ENCODE assay signal across 8 cellular contexts in genomic region chr21:39347537-39347936, GRCh38. TPM values are rescaled to one million over a fixed set of nuclear protein-coding genes. Genes with fewer than 3 reads are reported as not detected.
DNase-seq lines count a peak whose midpoint lies in the region; ATAC-seq and TF ChIP-seq lines count a peak whose summit lies in the region.

No MANE protein-coding gene starts in this region.

- no peak overlapping the region for H2AFZ ChIP-seq in neural cell (ENCODE audit: low read depth, low read length)

- 6 to 8% methylated on average over 10 of the region's 10 CpGs for WGBS in ectodermal cell, 2 experiments

- H3K27me3 ChIP-seq in CD4-positive, alpha-beta memory T cell (ENCODE audit: insufficient read depth, low read length): no peaks in the 10 kb centered on the region
- H3K27me3 ChIP-seq in ectodermal cell (ENCODE audit: control insufficient read depth, insufficient read depth, low read length, poor library complexity, severe bottlenecking) (no peaks in the 10 kb centered on the region), neural cell (ENCODE audit: insufficient read depth, low read depth, low read length) (no peaks in the 10 kb centered on the region)

- TF ChIP-seq EP300 in neural cell (conservative IDR thresholded peaks at IDR 0.05; ENCODE audit: poor library complexity, severe bottlenecking): no peak

- H4K20me1 ChIP-seq in neural cell (ENCODE audit: insufficient read depth): peaks cover 17% of the 10 kb centered on the region

- no peak for TF ChIP-seq RAD21 in neural cell (conservative IDR thresholded peaks at IDR 0.05)

- peak overlapping the region; percentile 90 to 94 (median 92) for H3K4me3 Mint-ChIP-seq in CD4-positive, alpha-beta memory T cell

- no peaks in the 10 kb centered on the region for H3K9me3 ChIP-seq in CD4-positive, alpha-beta memory T cell (ENCODE audit: control insufficient read depth in 1 of 2, low read length in 2 of 2)
- H3K9me3 ChIP-seq in ectodermal cell (ENCODE audit: control insufficient read depth, low read length) (no peaks in the 10 kb centered on the region), neural cell (ENCODE audit: low read length) (no peaks in the 10 kb centered on the region)

- peaks cover 30 to 43% of the 10 kb centered on the region in 2 donors for H3K36me3 Mint-ChIP-seq in CD4-positive, alpha-beta memory T cell

- no peaks in the 10 kb centered on the region for H3K9me3 Mint-ChIP-seq in CD4-positive, alpha-beta memory T cell

- CTCF ChIA-PET in CD4-positive, alpha-beta memory T cell (lab: Charles Lee; ENCODE audit: partially characterized antibody): interaction anchor here (1.0 to 3.9 kb wide), 3 partner anchors 34 to 44 kb away, joined by 4 to 14 read pairs (median 10); partner anchors contain the start of gene BRWD1

- H3K4me2 ChIP-seq in neural cell (ENCODE audit: low read length): peak overlapping the region; percentile 89

- peak overlapping the region; percentile 97 for H3K9ac ChIP-seq in neural cell (ENCODE audit: low read length)

- H3K4me1 Mint-ChIP-seq in CD4-positive, alpha-beta memory T cell: peaks cover 27 to 52% (median 37%) of the 10 kb centered on the region in 4 donors

- peak overlapping the region; percentile 89 to 98 (median 91) for H3K27ac Mint-ChIP-seq in CD4-positive, alpha-beta memory T cell

- peak overlapping the region; percentile 76 to 87 for H3K4me3 ChIP-seq in CD4-positive, alpha-beta memory T cell (ENCODE audit: low read length in 2 of 2)
- H3K4me3 ChIP-seq in ectodermal cell (ENCODE audit: insufficient read depth, low read depth, low read length) (peak overlapping the region; percentile 98), neural cell (ENCODE audit: low read length) (peak overlapping the region; percentile 87)

- H3F3A ChIP-seq in neural cell (ENCODE audit: insufficient read depth, low read length, poor library complexity, severe bottlenecking): peaks cover 2% of the 10 kb centered on the region

- H3K4me1 ChIP-seq in CD4-positive, alpha-beta memory T cell (ENCODE audit: insufficient read depth, low read length): peaks cover 47% of the 10 kb centered on the region
- H3K4me1 ChIP-seq in ectodermal cell (ENCODE audit: control insufficient read depth, insufficient read depth, low read length): peaks cover 20% of the 10 kb centered on the region

- no peak for TF ChIP-seq CTCF in neural cell (IDR thresholded peaks at IDR 0.05; ENCODE audit: poor library complexity, severe bottlenecking)

- intact Hi-C loops in CD4-positive, alpha-beta memory T cell (cut with micrococcal nuclease): no loop called here

- H3K27ac ChIP-seq in CD4-positive, alpha-beta memory T cell (ENCODE audit: low read depth, low read length): peak overlapping the region; percentile 90
- H3K27ac ChIP-seq in ectodermal cell (ENCODE audit: insufficient read depth, low read depth, low read length, poor library complexity, severe bottlenecking) (peak overlapping the region; percentile 95), neural cell (ENCODE audit: low read length) (peak overlapping the region; percentile 98)

- POLR2A ChIA-PET in CD4-positive, alpha-beta memory T cell (lab: Charles Lee; ENCODE audit: partially characterized antibody): interaction anchor here (1.0 to 6.6 kb wide), 9 partner anchors 9 to 166 kb away, joined by 3 to 197 read pairs (median 14); partner anchors contain the start of genes BRWD1 and PSMG1

- peaks cover 49% of the 10 kb centered on the region for H3K79me2 ChIP-seq in neural cell (replicated peaks; ENCODE audit: insufficient read depth, low read length)

- H3K27me3 Mint-ChIP-seq in CD4-positive, alpha-beta memory T cell: no peaks in the 10 kb centered on the region

- ATAC-seq in HG03354 (IDR thresholded peaks at IDR 0.05; ENCODE audit: poor library complexity, severe bottlenecking, unreplicated experiment): no peak

- H3K9me2 ChIP-seq in neural cell (ENCODE audit: insufficient read depth, low read length): no peaks in the 10 kb centered on the region

- DNase-seq in CD4-positive, alpha-beta memory T cell: no peak
- peak; percentile 37 for DNase-seq in NCI-H69 (lab: John Stamatoyannopoulos, UW)
- no peak for DNase-seq in activated effector memory CD4-positive, alpha-beta T cell treated with Interleukin-2 at 50 U/mL for 16 hours
- DNase-seq in NCI-H526 treated with DMSO at 0.1 percent for 48 hours (lab: John Stamatoyannopoulos, UW): no peak
- DNase-seq in NCI-H128 (lab: John Stamatoyannopoulos, UW; ENCODE audit: unreplicated experiment): no peak

- H3K36me3 ChIP-seq in CD4-positive, alpha-beta memory T cell (ENCODE audit: insufficient read depth, low read length): peaks cover 19% of the 10 kb centered on the region
- peaks cover 20% of the 10 kb centered on the region for H3K36me3 ChIP-seq in ectodermal cell (ENCODE audit: control insufficient read depth, insufficient read depth, low read length)
- H3K36me3 ChIP-seq in neural cell (ENCODE audit: insufficient read depth, low read length): no peaks in the 10 kb centered on the region

TF ChIP-seq in neural cell, 6 proteins besides CTCF, POLR2A, EP300 and RAD21:
- TF ChIP-seq POLR2AphosphoS5 (IDR thresholded peaks at IDR 0.05): no peak
- no peak for TF ChIP-seq REST (IDR thresholded peaks at IDR 0.05; ENCODE audit: borderline replicate concordance)
- TF ChIP-seq SMC3 (conservative IDR thresholded peaks at IDR 0.05; ENCODE audit: poor library complexity): no peak
- peak; percentile 34 for TF ChIP-seq MXI1 (conservative IDR thresholded peaks at IDR 0.05; ENCODE audit: poor library complexity, severe bottlenecking)
TF ChIP-seq in neural cell: peak in this region for 1.

RNA-seq across cellular contexts. Expression of gene HMGN1, which starts 1.4 kb away (rescaled TPM):
- total RNA-seq in CD4-positive, alpha-beta memory T cell: 100 to 1,000 TPM; 230 to 241 TPM
- 100 to 1,000 TPM; 193 to 358 TPM for polyA plus RNA-seq in CD4-positive, alpha-beta memory T cell
- polyA plus RNA-seq in ectodermal cell (2013, experiment 1 of 4): 558 TPM
- 551 TPM for polyA plus RNA-seq in ectodermal cell (2013, experiment 2 of 4)
- polyA plus RNA-seq in ectodermal cell (2013, experiment 3 of 4): 530 TPM
- polyA plus RNA-seq in ectodermal cell (2013, experiment 4 of 4): 559 TPM
- 1,995 and 2,070 TPM in 2 replicates for polyA plus RNA-seq in neural cell
- 339 and 402 TPM in 2 replicates for polyA minus RNA-seq in neural cell

RNA-seq across cellular contexts. Expression of gene BRWD1, which starts 34.1 kb away (rescaled TPM):
- total RNA-seq in CD4-positive, alpha-beta memory T cell: 10 to 100 TPM; 92.9 to 99.0 TPM
- polyA plus RNA-seq in CD4-positive, alpha-beta memory T cell: 10 to 100 TPM; 32.7 to 39.2 TPM
- polyA plus RNA-seq in ectodermal cell (2013, experiment 1 of 4): 27.2 TPM
- 31.7 TPM for polyA plus RNA-seq in ectodermal cell (2013, experiment 2 of 4)
- 26.0 TPM for polyA plus RNA-seq in ectodermal cell (2013, experiment 3 of 4)
- 33.3 TPM for polyA plus RNA-seq in ectodermal cell (2013, experiment 4 of 4)
- 206 and 246 TPM in 2 replicates for polyA plus RNA-seq in neural cell
- 320 and 344 TPM in 2 replicates for polyA minus RNA-seq in neural cell
